Comparison of ENCODE assay signal across 8 cellular contexts in the genomic region with DNA sequence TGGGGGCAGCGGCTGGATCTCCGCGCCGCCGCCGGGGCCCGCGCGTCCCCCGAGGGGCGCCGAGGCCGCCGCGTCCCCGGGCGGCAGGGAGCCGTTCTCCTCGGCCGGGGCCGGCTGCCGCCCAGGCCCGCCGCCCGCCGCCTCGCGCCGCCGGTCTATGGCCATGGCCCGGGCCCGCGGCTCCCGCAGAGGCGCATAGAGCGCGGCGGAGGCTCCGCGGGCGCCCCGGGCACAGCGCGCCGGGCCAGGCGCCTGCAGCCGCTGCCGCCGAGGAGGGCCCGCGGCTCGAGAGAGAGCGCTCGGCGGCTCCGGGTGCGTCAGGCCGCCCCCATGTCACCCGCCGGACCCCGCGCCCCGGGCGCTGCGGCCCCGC. TPM values are rescaled to one million over a fixed set of nuclear protein-coding genes. Genes with fewer than 3 reads are reported as not detected.
A peak's percentile ranks its signal among the peaks of the same experiment; 100 is the strongest.
DNase-seq lines count a peak whose midpoint lies in the region; ATAC-seq, FAIRE-seq and TF ChIP-seq lines count a peak whose summit lies in the region.

No MANE protein-coding gene starts in this region.

- peak overlapping the region; percentile 89 for H3K27ac ChIP-seq in VCaP
- no peak overlapping the region for H3K27ac ChIP-seq in HepG2 (ENCODE audit: extremely low read length, insufficient read depth, low read length)

- H3K9me3 ChIP-seq in HepG2 (ENCODE audit: low read length): no peaks in the 10 kb centered on the region

- FAIRE-seq in HepG2 (lab: Jason Lieb, UNC) (no peak), urothelium cell line (lab: Jason Lieb, UNC) (no peak)

- H3K36me3 ChIP-seq in HepG2 (replicated peaks in 1 of 2; ENCODE audit: control insufficient read depth in 1 of 2, insufficient read depth in 2 of 2, low read length in 2 of 2): peaks cover 5 to 8% of the 10 kb centered on the region in 2 experiments; a peak in 3 of 5 replicates

- no peak for TF ChIP-seq RAD21 in HepG2 (CRISPR knock-in tag; IDR thresholded peaks at IDR 0.05)

- CTCF ChIA-PET in HepG2 (lab: Yijun Ruan, JAX; ENCODE audit: low intra/inter-chr PET ratio, low total read pairs): interaction anchor here (1.0 to 1.9 kb wide), 2 partner anchors 44 to 46 kb away, joined by 3 to 8 read pairs; no protein-coding TSS in a partner anchor

- peak overlapping the region; percentile 92 for H3K4me2 ChIP-seq in HepG2 (ENCODE audit: low read depth, low read length)

- no peaks in the 10 kb centered on the region; a peak in 1 of 5 replicates for H3K27me3 ChIP-seq in HepG2 (ENCODE audit: control insufficient read depth in 1 of 2, insufficient read depth in 2 of 2, low read length in 2 of 2)

- H3K9ac ChIP-seq in HepG2 (ENCODE audit: insufficient read depth, low read depth, low read length): peak overlapping the region; percentile 78

- ATAC-seq in GM19438 (IDR thresholded peaks at IDR 0.05; ENCODE audit: low read depth, unreplicated experiment) (peak; percentile 38), HepG2 (no peak)

- no peak overlapping the region for H2AFZ ChIP-seq in HepG2 (ENCODE audit: low read length)

- peaks cover 48% of the 10 kb centered on the region for H3K79me2 ChIP-seq in HepG2 (ENCODE audit: insufficient read depth, low read length)

- intact Hi-C loops in HepG2 (cut with micrococcal nuclease; ENCODE audit: unreplicated experiment): loop anchor here (5.0 kb wide), 3 partner anchors 46 to 276 kb away; no protein-coding TSS in a partner anchor

- no peak for DNase-seq in AG10803 (ENCODE audit: low read depth)
- no peak for DNase-seq in HepG2 (ENCODE audit: low spot score)
- DNase-seq in urothelium cell line (ENCODE audit: low spot score): peak; percentile 33
- DNase-seq in superior temporal gyrus (ENCODE audit: extremely low spot score): no peak
- DNase-seq in SIG-M5 (lab: John Stamatoyannopoulos, UW): no peak
- no peak for DNase-seq in AG08396 (ENCODE audit: low spot score)

- H3K4me3 ChIP-seq in AG10803 (ENCODE audit: low read length): peak overlapping the region; percentile 76
- H3K4me3 ChIP-seq in HepG2 (replicated peaks in 1 of 3; ENCODE audit: insufficient read depth in 1 of 3, low read depth in 2 of 3, low read length in 3 of 3): peak overlapping the region; percentile 77 to 91 (median 85)

- BruUV-seq in HepG2 (replicated peaks; lab: Mats Ljungman, UMichigan): no TSS peak

- TF ChIP-seq CTCF in AG10803 (conservative IDR thresholded peaks at IDR 0.05; ENCODE audit: low read length): no peak
- no peak for TF ChIP-seq CTCF in VCaP (conservative IDR thresholded peaks at IDR 0.05)
- TF ChIP-seq CTCF in HepG2 (CRISPR knock-in tag; IDR thresholded peaks at IDR 0.05): no peak

- H3K4me1 ChIP-seq in HepG2 (ENCODE audit: insufficient read depth, low read length): peaks cover 55% of the 10 kb centered on the region

- no peak for TF ChIP-seq POLR2A in HepG2 (IDR thresholded peaks at IDR 0.05; ENCODE audit: insufficient read depth in 1 of 2, low read depth in 2 of 2, low read length in 2 of 2)

- TF ChIP-seq EP300 in HepG2 (IDR thresholded peaks at IDR 0.05; ENCODE audit: low read depth in 2 of 2, low read length in 2 of 2) (no peak), HepG2 (CRISPR knock-in tag; IDR thresholded peaks at IDR 0.05; ENCODE audit: borderline replicate concordance) (no peak)

- H4K20me1 ChIP-seq in HepG2 (ENCODE audit: insufficient read depth, low read length): peaks cover 39% of the 10 kb centered on the region

- 1% methylated on average over 12 of the region's 66 CpGs for WGBS in HepG2 (ENCODE audit: low lambda C conversion rate)

- POLR2A ChIA-PET in HepG2 (lab: Yijun Ruan, JAX): interaction anchor here (0.9 to 4.3 kb wide), 11 partner anchors 13 to 457 kb away, joined by 3 to 33 read pairs (median 4); no protein-coding TSS in a partner anchor

- in situ Hi-C loops in HepG2 (cut with HindIII; ENCODE audit: extremely low pct_ligation_motif_present, low pct_unique_long_range_greater_than_20kb): loop anchor here (5.0 to 10.0 kb wide), 2 partner anchors 99 to 278 kb away; no protein-coding TSS in a partner anchor

TF ChIP-seq in HepG2, 621 proteins besides CTCF, POLR2A, EP300 and RAD21:
- TF ChIP-seq RBFOX2 (IDR thresholded peaks at IDR 0.05; ENCODE audit: low read depth, low read length) (peak; percentile 59; the same call in 1 of the 2 replicates), TRIM24 (CRISPR knock-in tag; IDR thresholded peaks at IDR 0.05) (no peak), SIN3A (IDR thresholded peaks at IDR 0.05; ENCODE audit: borderline replicate concordance, low read depth, low read length) (0 out of 2 replicates have a peak, but pooled peaks have one; percentile 6), AGO2 (optimal IDR thresholded peaks at IDR 0.05; ENCODE audit: low read depth, low read length) (peak; percentile 8), CSRNP2 (CRISPR knock-in tag; conservative IDR thresholded peaks at IDR 0.05; ENCODE audit: low read depth) (no peak)
- TF ChIP-seq, protein P1, sequence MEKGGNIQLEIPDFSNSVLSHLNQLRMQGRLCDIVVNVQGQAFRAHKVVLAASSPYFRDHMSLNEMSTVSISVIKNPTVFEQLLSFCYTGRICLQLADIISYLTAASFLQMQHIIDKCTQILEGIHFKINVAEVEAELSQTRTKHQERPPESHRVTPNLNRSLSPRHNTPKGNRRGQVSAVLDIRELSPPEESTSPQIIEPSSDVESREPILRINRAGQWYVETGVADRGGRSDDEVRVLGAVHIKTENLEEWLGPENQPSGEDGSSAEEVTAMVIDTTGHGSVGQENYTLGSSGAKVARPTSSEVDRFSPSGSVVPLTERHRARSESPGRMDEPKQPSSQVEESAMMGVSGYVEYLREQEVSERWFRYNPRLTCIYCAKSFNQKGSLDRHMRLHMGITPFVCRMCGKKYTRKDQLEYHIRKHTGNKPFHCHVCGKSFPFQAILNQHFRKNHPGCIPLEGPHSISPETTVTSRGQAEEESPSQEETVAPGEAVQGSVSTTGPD (CRISPR knock-in tag; IDR thresholded peaks at IDR 0.05): no peak

RNA-seq across cellular contexts. Expression of gene SLC22A23, which starts 0.5 kb away (rescaled TPM):
- total RNA-seq in HepG2 (2016; rRNA removed; fragmentation: Illumina TruSeq; extraction: Trizol): 14.4 and 17.5 TPM in 2 replicates
- total RNA-seq in HepG2 (2016; cell fraction: cytosol; rRNA removed; fragmentation: Illumina TruSeq; extraction: Trizol; ENCODE audit: low read depth): 5.9 and 6.8 TPM in 2 replicates
- total RNA-seq in HepG2 (2016; cell fraction: insoluble cytoplasmic fraction; rRNA removed; fragmentation: Illumina TruSeq; extraction: Trizol): 11.7 and 17.5 TPM in 2 replicates
- 9.8 and 11.5 TPM in 2 replicates for total RNA-seq in HepG2 (2016; cell fraction: membrane; rRNA removed; fragmentation: Illumina TruSeq; extraction: Trizol)
- 33.2 and 38.2 TPM in 2 replicates for total RNA-seq in HepG2 (2016; cell fraction: nucleus; rRNA removed; fragmentation: Illumina TruSeq; extraction: Trizol)
- 11.8 and 17.3 TPM in 2 replicates for polyA plus RNA-seq in HepG2 (2011; rRNA removed)
- 15.4 and 19.5 TPM in 2 replicates for polyA plus RNA-seq in HepG2 (2011; cell fraction: cytosol; rRNA removed)
- 54.1 and 61.7 TPM in 2 replicates for polyA plus RNA-seq in HepG2 (2011; cell fraction: nucleus; rRNA removed)
- 25.2 and 36.8 TPM in 2 replicates for polyA plus RNA-seq in HepG2 (2012)
- 2.0 and 2.2 TPM in 2 replicates for polyA plus RNA-seq in HepG2 (2016; cell fraction: cytosol; fragmentation: Illumina TruSeq; extraction: Trizol; ENCODE audit: low read depth)
- polyA plus RNA-seq in HepG2 (2016; cell fraction: insoluble cytoplasmic fraction; fragmentation: Illumina TruSeq; extraction: Trizol; ENCODE audit: low read depth): 12.7 and 15.3 TPM in 2 replicates
- 5.3 and 6.1 TPM in 2 replicates for polyA plus RNA-seq in HepG2 (2016; cell fraction: membrane; fragmentation: Illumina TruSeq; extraction: Trizol; ENCODE audit: low read depth)
- 42.3 and 52.5 TPM in 2 replicates for polyA plus RNA-seq in HepG2 (2016; cell fraction: nucleus; fragmentation: Illumina TruSeq; extraction: Trizol; ENCODE audit: insufficient read depth, low read depth)
- 1.4 and 75.8 TPM in 2 replicates for polyA minus RNA-seq in HepG2 (2011; rRNA and poly(A)+ RNA removed; ENCODE audit: low replicate concordance)
- 30.2 and 44.5 TPM in 2 replicates for polyA minus RNA-seq in HepG2 (2011; cell fraction: cytosol; rRNA and poly(A)+ RNA removed)
- 77.3 and 90.4 TPM in 2 replicates for polyA minus RNA-seq in HepG2 (2011; cell fraction: nucleus; rRNA and poly(A)+ RNA removed)
